Comparison of ENCODE assay signal across 8 cellular contexts in the genomic region with DNA sequence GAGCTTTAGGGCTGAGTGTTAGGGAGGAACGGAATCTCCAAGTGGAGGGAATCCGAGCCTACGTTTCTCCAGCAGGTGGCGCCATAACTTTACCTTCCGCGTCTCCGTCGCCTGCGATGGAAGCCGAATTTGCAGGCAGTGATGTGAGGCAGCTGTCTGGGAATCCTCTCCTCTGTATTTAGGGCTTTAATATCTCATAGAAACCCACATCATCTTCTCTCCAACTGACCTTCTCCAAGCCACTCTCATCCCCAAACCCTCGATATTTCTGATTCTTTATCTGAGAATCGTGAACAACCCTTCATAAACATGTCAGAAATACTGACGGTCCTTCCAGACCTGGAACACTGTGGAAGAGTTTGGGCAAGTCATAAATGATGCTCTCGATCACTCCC. TPM values are rescaled to one million over a fixed set of nuclear protein-coding genes. Genes with fewer than 3 reads are reported as not detected.
DNase-seq lines count a peak whose midpoint lies in the region; ATAC-seq and TF ChIP-seq lines count a peak whose summit lies in the region.

No MANE protein-coding gene starts in this region.

- intact Hi-C loops in heart left ventricle (cut with DNase I): loop anchor here (1.0 to 2.0 kb wide), 3 partner anchors 512 to 513 kb away; no protein-coding TSS in a partner anchor

- no peak for TF ChIP-seq POLR2A in heart left ventricle (IDR thresholded peaks at IDR 0.05)

- peaks cover 0 to 53% (median 10%) of the 10 kb centered on the region in 9 donors for H3K27me3 ChIP-seq in heart left ventricle

- no peak overlapping the region for H3K4me3 ChIP-seq in heart left ventricle

- ATAC-seq in activated naive CD8-positive, alpha-beta T cell treated with anti-CD3 and anti-CD28 coated beads, Interleukin-2, amount 50 U/mL, for 24 hours: no peak
- ATAC-seq in heart left ventricle: peak in 3 of 4 donors; percentile 77 to 84 (median 77)
- ATAC-seq in HG02623 (IDR thresholded peaks at IDR 0.05; ENCODE audit: unreplicated experiment): no peak
- no peak for ATAC-seq in HG02840 (IDR thresholded peaks at IDR 0.05; ENCODE audit: low FRiP score, unreplicated experiment)

- H3K36me3 ChIP-seq in heart left ventricle: no peaks in the 10 kb centered on the region

- TF ChIP-seq CTCF in GM12801 (IDR thresholded peaks at IDR 0.05; ENCODE audit: extremely low read depth, insufficient read length) (peak; percentile 40), heart left ventricle (IDR thresholded peaks at IDR 0.05) (peak; percentile 72 to 95 (median 85))

- peaks cover 2% of the 10 kb centered on the region for H3K4me1 Mint-ChIP-seq in activated naive CD8-positive, alpha-beta T cell treated with anti-CD3 and anti-CD28 coated beads, Interleukin-2, amount 50 U/mL, for 24 hours

- peaks cover 0 to 5% (median 0%) of the 10 kb centered on the region in 12 donors for H3K4me1 ChIP-seq in heart left ventricle

- H3K36me3 Mint-ChIP-seq in activated naive CD8-positive, alpha-beta T cell treated with anti-CD3 and anti-CD28 coated beads, Interleukin-2, amount 50 U/mL, for 24 hours (ENCODE audit: low read depth): no peaks in the 10 kb centered on the region

- 12 to 14% (median 13%) methylated on average over 14 of the region's 14 CpGs for WGBS in heart left ventricle, 4 donors

- no peaks in the 10 kb centered on the region for H3K9me3 ChIP-seq in heart left ventricle

- DNase-seq in NCI-H1417 treated with DMSO at 0.1 percent for 48 hours (lab: John Stamatoyannopoulos, UW) (peak; percentile 51), SW480 (ENCODE audit: low spot score) (peak; percentile 67), heart left ventricle (peak; percentile 67 to 83 (median 78)), renal cortical epithelial cell (ENCODE audit: low read depth) (peak; percentile 38)
- DNase-seq in activated naive CD8-positive, alpha-beta T cell treated with anti-CD3 and anti-CD28 coated beads, Interleukin-2, amount 50 U/mL, for 24 hours: peak; percentile 75

- H3K27ac Mint-ChIP-seq in activated naive CD8-positive, alpha-beta T cell treated with anti-CD3 and anti-CD28 coated beads, Interleukin-2, amount 50 U/mL, for 24 hours: no peak overlapping the region

- no peak overlapping the region for H3K27ac ChIP-seq in heart left ventricle

- H3K9me3 Mint-ChIP-seq in activated naive CD8-positive, alpha-beta T cell treated with anti-CD3 and anti-CD28 coated beads, Interleukin-2, amount 50 U/mL, for 24 hours: no peaks in the 10 kb centered on the region

- H3K4me3 Mint-ChIP-seq in activated naive CD8-positive, alpha-beta T cell treated with anti-CD3 and anti-CD28 coated beads, Interleukin-2, amount 50 U/mL, for 24 hours: no peak overlapping the region

- H3K27me3 Mint-ChIP-seq in activated naive CD8-positive, alpha-beta T cell treated with anti-CD3 and anti-CD28 coated beads, Interleukin-2, amount 50 U/mL, for 24 hours: peaks cover 11% of the 10 kb centered on the region

RNA-seq across cellular contexts. Expression of a gene that starts 27.5 kb away (rescaled TPM):
- total RNA-seq in heart left ventricle: 1 to 10 TPM in 3 of 9 donors, under 1 TPM in 6; 0.32 to 1.8 (median 0.61) TPM
- polyA plus RNA-seq in heart left ventricle: 1 to 10 TPM in 1 of 2 donors, under 1 TPM in 1; 0.99 to 2.0 TPM
- 0.05 and 0.35 TPM in 2 replicates for total RNA-seq in renal cortical epithelial cell

RNA-seq across cellular contexts. Expression of a gene that starts 40.2 kb away (rescaled TPM):
- not detected for total RNA-seq in heart left ventricle
- polyA plus RNA-seq in heart left ventricle: not detected
- not detected in 2 replicates for total RNA-seq in renal cortical epithelial cell

Comparison
In these comparisons a context has a peak if more than half of its experiments do, and no peak if none do; other contexts are left out.
1. ATAC-seq: peak in heart left ventricle (3 of 4); none in activated naive CD8-positive, alpha-beta T cell treated with anti-CD3 and anti-CD28 coated beads, Interleukin-2, amount 50 U/mL, for 24 hours (single experiment), HG02623 (single experiment) and HG02840 (single experiment).
2. Peak in every context shown above with its lines, with median percentiles within 50 percentile points of each other: DNase-seq.